ENCODE assay signal across 7 cellular contexts in genomic region chr9:137445275-137445807, GRCh38. TPM values are rescaled to one million over a fixed set of nuclear protein-coding genes. Genes with fewer than 3 reads are reported as not detected.
DNase-seq lines count a peak whose midpoint lies in the region; ATAC-seq and TF ChIP-seq lines count a peak whose summit lies in the region.

No MANE protein-coding gene starts in this region.

- no peak overlapping the region for H2BK5ac ChIP-seq in neuronal stem cell (ENCODE audit: low read length)

- DNase-seq in HS-27A (ENCODE audit: low read depth) = peak; percentile 30
- DNase-seq in PC-3 = peak; percentile 83
- peak; percentile 88 for DNase-seq in activated T-cell treated with anti-CD3 and anti-CD28 coated beads, Interleukin-2, amount 50 U/mL, for 1 hour
- peak; percentile 50 for DNase-seq in fibroblast of gingiva (ENCODE audit: low read depth)
- peak; percentile 77 for DNase-seq in neuronal stem cell (ENCODE audit: low spot score)
- DNase-seq in stromal cell of bone marrow (ENCODE audit: low read depth) = peak; percentile 69

- H3K4ac ChIP-seq in neuronal stem cell (ENCODE audit: low read length) = no peak overlapping the region

- H3K4me3 ChIP-seq in GM12875 (ENCODE audit: low read depth, low read length) (no peak overlapping the region), PC-3 (ENCODE audit: low read length) (peak overlapping the region; percentile 47; the same call in 1 of the 2 replicates), neuronal stem cell (ENCODE audit: low read length in 2 of 2) (no peak overlapping the region)

- peak overlapping the region; percentile 60 for H2BK15ac ChIP-seq in neuronal stem cell (ENCODE audit: low read length)

- POLR2A ChIA-PET in PC-3 (lab: Charles Lee; ENCODE audit: unreplicated experiment) = no interaction called here

- peak overlapping the region; percentile 58 for H3K14ac ChIP-seq in neuronal stem cell (ENCODE audit: low read length)

- peak overlapping the region; percentile 84 for H3K4me2 ChIP-seq in PC-3 (ENCODE audit: low read length)
- H3K4me2 ChIP-seq in neuronal stem cell (ENCODE audit: insufficient read depth, low read length, poor library complexity, severe bottlenecking) = no peak overlapping the region

- H4K8ac ChIP-seq in neuronal stem cell (ENCODE audit: low read depth, low read length) = no peak overlapping the region

- intact Hi-C loops in PC-3 (cut with micrococcal nuclease) = loop anchor here (5.0 kb wide), 1 partner anchor 158 kb away; no protein-coding TSS in a partner anchor

- no peaks in the 10 kb centered on the region for H3K9me2 ChIP-seq in PC-3 (replicated peaks; ENCODE audit: low read length)

- peak; percentile 69 for ATAC-seq in PC-3

- H3K36me3 ChIP-seq in PC-3 (ENCODE audit: low read depth, low read length) (no peaks in the 10 kb centered on the region), neuronal stem cell (replicated peaks in 1 of 2; ENCODE audit: control insufficient read depth in 2 of 2, insufficient read depth in 2 of 2, low read length in 2 of 2) (peaks cover 9 to 17% of the 10 kb centered on the region in 2 donors)

- H3K27ac ChIP-seq in PC-3 (ENCODE audit: low read length) (no peak overlapping the region), neuronal stem cell (replicated peaks; ENCODE audit: low read length) (no peak overlapping the region)

- H2BK12ac ChIP-seq in neuronal stem cell (ENCODE audit: low read length) = no peak overlapping the region

- no peak overlapping the region for H2BK120ac ChIP-seq in neuronal stem cell (ENCODE audit: low read depth, low read length)

- H3K27me3 ChIP-seq in PC-3 (ENCODE audit: low read length) (no peaks in the 10 kb centered on the region), neuronal stem cell (ENCODE audit: control insufficient read depth in 3 of 3, insufficient read depth in 3 of 3, low read depth in 1 of 3, low read length in 3 of 3) (peaks cover 0 to 6% (median 4%) of the 10 kb centered on the region in 3 experiments)

- H4K91ac ChIP-seq in neuronal stem cell (ENCODE audit: low read depth, low read length, poor library complexity) = no peak overlapping the region

- H2AK5ac ChIP-seq in neuronal stem cell (ENCODE audit: low read depth, low read length) = peak overlapping the region; percentile 4

- H3F3A ChIP-seq in PC-3 (ENCODE audit: low read length, unreplicated experiment) = no peaks in the 10 kb centered on the region

- H2AFZ ChIP-seq in PC-3 (ENCODE audit: low read length) (peak overlapping the region; percentile 64; the same call in 1 of the 2 replicates), neuronal stem cell (ENCODE audit: low read length) (peak overlapping the region; percentile 57)

- peaks cover 7% of the 10 kb centered on the region; the same call in 1 of the 2 replicates for H3K4me1 ChIP-seq in PC-3 (ENCODE audit: insufficient read depth, low read length)
- peaks cover 2 to 8% of the 10 kb centered on the region in 2 donors for H3K4me1 ChIP-seq in neuronal stem cell (ENCODE audit: control insufficient read depth in 2 of 2, insufficient read depth in 1 of 2, low read depth in 1 of 2, low read length in 2 of 2)

- CTCF ChIA-PET in PC-3 (lab: Charles Lee) = no interaction called here

- peak overlapping the region; percentile 48 for H3K23ac ChIP-seq in neuronal stem cell (ENCODE audit: low read depth, low read length, poor library complexity)

- H3K79me2 ChIP-seq in PC-3 (ENCODE audit: low read length) = no peaks in the 10 kb centered on the region

- WGBS in neuronal stem cell (ENCODE audit: extremely low coverage in 2 of 2, insufficient read length in 2 of 2, insufficient replicate concordance in 1 of 2), 2 donors = no CpG with 5 or more reads among the region's 14 CpGs

- H3K79me1 ChIP-seq in neuronal stem cell (ENCODE audit: low read depth, low read length) = no peaks in the 10 kb centered on the region

- no TSS peak for BruUV-seq in PC-3 (replicated peaks; lab: Mats Ljungman, UMichigan)

- H3K18ac ChIP-seq in neuronal stem cell (ENCODE audit: low read length) = peak overlapping the region; percentile 84

- H4K20me1 ChIP-seq in PC-3 (ENCODE audit: low read length) = no peaks in the 10 kb centered on the region

- H3K9ac ChIP-seq in PC-3 (ENCODE audit: low read length) (no peak overlapping the region), neuronal stem cell (ENCODE audit: low read depth, low read length, poor library complexity) (peak overlapping the region; percentile 50)

- H3K9me3 ChIP-seq in PC-3 (ENCODE audit: low read length) = no peaks in the 10 kb centered on the region
- no peaks in the 10 kb centered on the region for H3K9me3 ChIP-seq in neuronal stem cell (replicated peaks in 1 of 2; ENCODE audit: control insufficient read depth in 2 of 2, insufficient read depth in 1 of 2, low read depth in 1 of 2, low read length in 2 of 2)

- TF ChIP-seq CTCF in GM12875 (IDR thresholded peaks at IDR 0.05; ENCODE audit: borderline replicate concordance, insufficient read depth, low read depth, low read length) = peak; percentile 84
- peak; percentile 75 for TF ChIP-seq CTCF in PC-3 (conservative IDR thresholded peaks at IDR 0.05; ENCODE audit: low read depth, low read length)

RNA-seq across cellular contexts. Expression of gene ENTPD8, which starts 4.2 kb away (rescaled TPM):
- total RNA-seq in PC-3 (2014; rRNA removed) = 0.17 TPM in 1 of 2 replicates, not detected in the other
- polyA plus RNA-seq in neuronal stem cell (2013, experiment 1 of 2) = 0.03 TPM
- 0.04 TPM for polyA plus RNA-seq in neuronal stem cell (2013, experiment 2 of 2)

RNA-seq across cellular contexts. Expression of gene NSMF, which starts 13.8 kb away (rescaled TPM):
- 29.5 and 30.8 TPM in 2 replicates for total RNA-seq in PC-3 (2014; rRNA removed)
- polyA plus RNA-seq in neuronal stem cell (2013, experiment 1 of 2) = 46.8 TPM
- 45.0 TPM for polyA plus RNA-seq in neuronal stem cell (2013, experiment 2 of 2)

RNA-seq across cellular contexts. Expression of gene NOXA1, which starts 22.1 kb away (rescaled TPM):
- 0.51 and 1.6 TPM in 2 replicates for total RNA-seq in PC-3 (2014; rRNA removed)
- polyA plus RNA-seq in neuronal stem cell (2013, experiment 1 of 2) = 0.61 TPM
- polyA plus RNA-seq in neuronal stem cell (2013, experiment 2 of 2) = 0.64 TPM

RNA-seq across cellular contexts. Expression of gene EXD3, which starts 22.4 kb away (rescaled TPM):
- total RNA-seq in PC-3 (2014; rRNA removed) = 1.9 and 3.1 TPM in 2 replicates
- 21.1 TPM for polyA plus RNA-seq in neuronal stem cell (2013, experiment 1 of 2)
- polyA plus RNA-seq in neuronal stem cell (2013, experiment 2 of 2) = 19.9 TPM

Comparison
In these comparisons a context has a peak if more than half of its experiments do, and no peak if none do; other contexts are left out.
1. DNase-seq: peak in every context shown above with its lines; median percentile 88 in activated T-cell treated with anti-CD3 and anti-CD28 coated beads, Interleukin-2, amount 50 U/mL, for 1 hour; 83 in PC-3; 77 in neuronal stem cell; 69 in stromal cell of bone marrow; 50 in fibroblast of gingiva; 30 in HS-27A.